8 cellular contexts compared by ENCODE assay signal in the genomic region with DNA sequence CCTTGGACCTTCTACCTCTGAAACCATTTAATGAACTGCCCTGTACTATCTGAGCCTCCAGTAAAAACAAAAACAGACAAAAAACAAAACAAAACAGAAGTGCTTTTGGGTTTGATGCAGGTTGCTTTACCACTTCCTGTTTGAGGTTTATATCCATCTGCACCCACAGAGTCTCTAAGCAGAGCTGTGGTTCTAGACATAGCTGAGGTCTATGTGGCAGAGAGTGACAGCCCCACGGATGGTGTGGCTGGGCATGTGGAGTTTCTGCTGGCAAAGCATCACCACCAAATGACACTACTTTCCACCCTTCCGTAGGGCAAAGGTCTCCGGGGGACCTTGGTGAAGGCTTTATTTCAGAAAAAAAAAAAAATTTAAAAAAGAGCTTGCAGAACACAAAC.
A peak's percentile ranks its signal among the peaks of the same experiment; 100 is the strongest.
DNase-seq lines count a peak whose midpoint lies in the region; ATAC-seq lines count a peak whose summit lies in the region.

No MANE protein-coding gene starts in this region.

- H3K4me1 Mint-ChIP-seq in CD8-positive, alpha-beta memory T cell: peaks cover 38 to 59% (median 57%) of the 10 kb centered on the region in 3 donors

- ATAC-seq in GM21447 (IDR thresholded peaks at IDR 0.05; ENCODE audit: unreplicated experiment) (peak; percentile 92), HG03565 (IDR thresholded peaks at IDR 0.05; ENCODE audit: unreplicated experiment) (peak; percentile 93)

- peak overlapping the region; percentile 40 for H3K4me3 ChIP-seq in CD8-positive, alpha-beta memory T cell (ENCODE audit: low read length)

- CTCF ChIA-PET in CD8-positive, alpha-beta memory T cell (lab: Charles Lee): interaction anchor here (1.5 to 1.6 kb wide), 2 partner anchors 10 to 18 kb away, joined by 4 to 7 read pairs; no protein-coding TSS in a partner anchor

- H3K27ac Mint-ChIP-seq in CD8-positive, alpha-beta memory T cell: peak overlapping the region in 7 of 8 donors; percentile 7 to 92 (median 70)

- H3K9me3 ChIP-seq in CD8-positive, alpha-beta memory T cell (ENCODE audit: low read length): no peaks in the 10 kb centered on the region

- H3K4me3 Mint-ChIP-seq in CD8-positive, alpha-beta memory T cell: peak overlapping the region; percentile 4 to 89 (median 70)

- H3K9me3 Mint-ChIP-seq in CD8-positive, alpha-beta memory T cell: peaks cover 0 to 5% (median 0%) of the 10 kb centered on the region in 5 donors

- peaks cover 42% of the 10 kb centered on the region for H3K4me1 ChIP-seq in CD8-positive, alpha-beta memory T cell (ENCODE audit: insufficient read depth, low read length)

- H3K27me3 ChIP-seq in CD8-positive, alpha-beta memory T cell (ENCODE audit: insufficient read depth, low read length, poor library complexity, severe bottlenecking): no peaks in the 10 kb centered on the region

- POLR2A ChIA-PET in CD8-positive, alpha-beta memory T cell (lab: Charles Lee): interaction anchor here (0.8 kb wide), 1 partner anchor 18 kb away, joined by 4 read pairs; no protein-coding TSS in a partner anchor

- H3K27ac ChIP-seq in CD8-positive, alpha-beta memory T cell (ENCODE audit: low read depth, low read length): no peak overlapping the region

- H3K27me3 Mint-ChIP-seq in CD8-positive, alpha-beta memory T cell: no peaks in the 10 kb centered on the region

- no peaks in the 10 kb centered on the region for H3K36me3 Mint-ChIP-seq in CD8-positive, alpha-beta memory T cell

- peak in 3 of 5 donors; percentile 57 to 66 (median 59) for DNase-seq in CD8-positive, alpha-beta memory T cell
- peak; percentile 71 for DNase-seq in activated effector memory CD4-positive, alpha-beta T cell treated with anti-CD3 and anti-CD28 coated beads, Interleukin-2, amount 50 U/mL, for 16 hours
- DNase-seq in nucleus accumbens (lab: John Stamatoyannopoulos, UW) (no peak), SW 1271 (lab: John Stamatoyannopoulos, UW) (no peak), putamen (ENCODE audit: low spot score) (no peak), occipital lobe (lab: John Stamatoyannopoulos, UW) (no peak)

- H3K36me3 ChIP-seq in CD8-positive, alpha-beta memory T cell (ENCODE audit: insufficient read depth, low read length): no peaks in the 10 kb centered on the region

Comparison
In these comparisons a context has a peak if more than half of its experiments do, and no peak if none do; other contexts are left out.
1. DNase-seq: peak in CD8-positive, alpha-beta memory T cell (3 of 5) and activated effector memory CD4-positive, alpha-beta T cell treated with anti-CD3 and anti-CD28 coated beads, Interleukin-2, amount 50 U/mL, for 16 hours (single experiment); none in nucleus accumbens (0 of 56), SW 1271 (0 of 2), putamen (single experiment) and occipital lobe (single experiment).